9 cellular contexts compared by ENCODE assay signal in genomic region chr22:24423519-24424000, GRCh38. TPM values are rescaled to one million over a fixed set of nuclear protein-coding genes. Genes with fewer than 3 reads are reported as not detected.
DNase-seq lines count a peak whose midpoint lies in the region; ATAC-seq and TF ChIP-seq lines count a peak whose summit lies in the region.
"Had no signal": no experiment of that assay in that cellular context is flagged by ENCODE, and none has a peak within 500 bp of the region (broad histone marks: within the 10 kb centered on the region; RNA-seq: fewer than 3 reads in every experiment).

No MANE protein-coding gene starts in this region.

- intact Hi-C loops in activated naive CD4-positive, alpha-beta T cell treated with anti-CD3 and anti-CD28 coated beads for 36 hours (cut with micrococcal nuclease) = loop anchor here (1.0 to 10.0 kb wide), 3 partner anchors 80 to 529 kb away; partner anchors contain the start of gene MIF
- intact Hi-C loops in heart right ventricle (cut with DNase I) (loop anchor here in 9 of 10 donors (5.0 to 10.0 kb wide), 8 partner anchors 59 to 104 kb away; no protein-coding TSS in a partner anchor), sigmoid colon (cut with DNase I) (loop anchor here (2.0 to 10.0 kb wide), 3 partner anchors 79 to 331 kb away; no protein-coding TSS in a partner anchor)

- CTCF ChIA-PET in RWPE1 (lab: Yijun Ruan, JAX) = interaction anchor here (0.6 to 1.2 kb wide), 8 partner anchors 9 to 346 kb away, joined by 3 to 7 read pairs (median 4); no protein-coding TSS in a partner anchor
- CTCF ChIA-PET in activated naive CD4-positive, alpha-beta T cell treated with anti-CD3 and anti-CD28 coated beads for 36 hours (lab: Charles Lee) = interaction anchor here (0.7 to 4.9 kb wide), 12 partner anchors 10 to 107 kb away, joined by 3 to 45 read pairs (median 4); no protein-coding TSS in a partner anchor

- H3K27ac Mint-ChIP-seq in activated naive CD4-positive, alpha-beta T cell treated with anti-CD3 and anti-CD28 coated beads for 36 hours = no peak overlapping the region

- H3K4me1 Mint-ChIP-seq in activated naive CD4-positive, alpha-beta T cell treated with anti-CD3 and anti-CD28 coated beads for 36 hours (ENCODE audit: low read depth) = peaks cover 25% of the 10 kb centered on the region

- H3K27ac ChIP-seq in RWPE1 = no peak overlapping the region
- peak overlapping the region in 9 of 10 donors; percentile 63 to 89 (median 73) for H3K27ac ChIP-seq in heart right ventricle
- H3K27ac ChIP-seq in sigmoid colon = no peak overlapping the region

- H3K4me3 ChIP-seq in heart right ventricle = peak overlapping the region; percentile 61 to 90 (median 76)
- H3K4me3 ChIP-seq in sigmoid colon = peak overlapping the region; percentile 16 to 55 (median 47)
- H3K4me3 ChIP-seq: BLaER1 treated with 17β-estradiol and CSF1 and Interleukin-3, amounts not matched to agents 10 nM and 100 nM had no signal

- H3K4me1 ChIP-seq in heart right ventricle (peaks cover 19 to 89% (median 55%) of the 10 kb centered on the region in 9 donors), sigmoid colon (peaks cover 0 to 17% (median 15%) of the 10 kb centered on the region in 4 donors)

- H3K36me3 ChIP-seq in heart right ventricle = no peaks in the 10 kb centered on the region
- H3K36me3 ChIP-seq in sigmoid colon = no peaks in the 10 kb centered on the region

- H3K27me3 Mint-ChIP-seq in activated naive CD4-positive, alpha-beta T cell treated with anti-CD3 and anti-CD28 coated beads for 36 hours (ENCODE audit: low read depth) = no peaks in the 10 kb centered on the region

- H3K9me3 ChIP-seq in heart right ventricle (no peaks in the 10 kb centered on the region), sigmoid colon (no peaks in the 10 kb centered on the region)

- H3K27me3 ChIP-seq in heart right ventricle (peaks cover 0 to 10% (median 0%) of the 10 kb centered on the region in 7 donors), sigmoid colon (peaks cover 4 to 43% (median 20%) of the 10 kb centered on the region in 3 donors)

- H3K4me3 Mint-ChIP-seq in activated naive CD4-positive, alpha-beta T cell treated with anti-CD3 and anti-CD28 coated beads for 36 hours = peak overlapping the region; percentile 69

- in situ Hi-C loops in G401 (cut with HindIII; ENCODE audit: low sequenced_read_pairs) = no loop called here

- TF ChIP-seq CTCF in RWPE1 (conservative IDR thresholded peaks at IDR 0.05; ENCODE audit: low read depth) (peak; percentile 90), heart right ventricle (IDR thresholded peaks at IDR 0.05) (peak; percentile 82 to 99 (median 92)), sigmoid colon (IDR thresholded peaks at IDR 0.05) (peak in 2 of 4 experiments; percentile 53 to 91)

- 1% methylated on average over 45 to 56 of the region's 56 CpGs for WGBS in heart right ventricle, 2 donors
- WGBS in sigmoid colon, 2 donors = 1 to 2% methylated on average over 56 of the region's 56 CpGs

- H3K36me3 Mint-ChIP-seq in activated naive CD4-positive, alpha-beta T cell treated with anti-CD3 and anti-CD28 coated beads for 36 hours (ENCODE audit: low read depth) = peaks cover 6% of the 10 kb centered on the region

- peak; percentile 37 to 79 (median 55) for ATAC-seq in heart right ventricle

- no peaks in the 10 kb centered on the region for H3K9me3 Mint-ChIP-seq in activated naive CD4-positive, alpha-beta T cell treated with anti-CD3 and anti-CD28 coated beads for 36 hours

- DNase-seq in NCI-H1092 treated with DMSO at 0.1 percent for 48 hours (lab: John Stamatoyannopoulos, UW) (peak; percentile 22), NCI-H1092 (lab: John Stamatoyannopoulos, UW) (no peak), RWPE1 (ENCODE audit: low spot score) (peak; percentile 43), heart right ventricle (peak; percentile 60 to 75), sigmoid colon (peak; percentile 72), G401 (ENCODE audit: low spot score) (no peak), NCI-H1417 treated with DMSO at 0.1 percent for 48 hours (lab: John Stamatoyannopoulos, UW) (no peak)
- peak; percentile 58 for DNase-seq in activated naive CD4-positive, alpha-beta T cell treated with anti-CD3 and anti-CD28 coated beads for 36 hours

- no peak for TF ChIP-seq POLR2A in sigmoid colon (IDR thresholded peaks at IDR 0.05)

- POLR2A ChIA-PET in RWPE1 (lab: Yijun Ruan, JAX; ENCODE audit: low non-redundant PET) = no interaction called here

- no peak for TF ChIP-seq EP300 in sigmoid colon (IDR thresholded peaks at IDR 0.05)

RNA-seq across cellular contexts. Expression of gene ADORA2A, which starts 3.8 kb away (rescaled TPM):
- 10 to 100 TPM; 37.6 to 38.0 TPM for total RNA-seq in activated naive CD4-positive, alpha-beta T cell treated with anti-CD3 and anti-CD28 coated beads for 36 hours
- 1 to 10 TPM; 1.5 to 9.7 (median 3.8) TPM for total RNA-seq in heart right ventricle
- polyA plus RNA-seq in heart right ventricle = 1 to 10 TPM; 4.9 to 6.1 TPM
- 1 to 10 TPM; 2.1 to 5.3 (median 3.3) TPM for total RNA-seq in sigmoid colon
- polyA plus RNA-seq in sigmoid colon = 1 to 10 TPM; 1.2 to 9.3 (median 1.8) TPM
- 1.1 and 1.2 TPM in 2 replicates for total RNA-seq in G401 (2014; rRNA removed; shearing (Covaris generic))

Comparison
In these comparisons a context has a peak if more than half of its experiments do, and no peak if none do; other contexts are left out.
1. DNase-seq: peak in NCI-H1092 treated with DMSO at 0.1 percent for 48 hours (single experiment), RWPE1 (single experiment), activated naive CD4-positive, alpha-beta T cell treated with anti-CD3 and anti-CD28 coated beads for 36 hours (single experiment), heart right ventricle (2 of 2) and sigmoid colon (single experiment); none in NCI-H1092 (single experiment), G401 (single experiment) and NCI-H1417 treated with DMSO at 0.1 percent for 48 hours (single experiment).
2. H3K27ac ChIP-seq: peak in heart right ventricle (9 of 10); none in RWPE1 (single experiment) and sigmoid colon (0 of 4).